In genomic region chr4:98517444-98518021, GRCh38 we compare ENCODE assay signal across 13 cellular contexts.
DNase-seq lines count a peak whose midpoint lies in the region; ATAC-seq, FAIRE-seq and TF ChIP-seq lines count a peak whose summit lies in the region.
"Had no signal": no experiment of that assay in that cellular context is flagged by ENCODE, and none has a peak within 500 bp of the region (broad histone marks: within the 10 kb centered on the region; RNA-seq: fewer than 3 reads in every experiment).

No MANE protein-coding gene starts in this region.

- H2BK5ac ChIP-seq in H1 (ENCODE audit: low read depth, low read length), result no peak overlapping the region

- in situ Hi-C loops in KBM-7 (cut with MboI; ENCODE audit: low pct_unique_long_range_greater_than_20kb, low sequenced_read_pairs), result no loop called here

- H3K4me2 ChIP-seq in H1 (ENCODE audit: insufficient read depth in 1 of 2, low read depth in 2 of 2, low read length in 2 of 2) (no peak overlapping the region), osteoblast (ENCODE audit: insufficient read depth, low read length) (peak overlapping the region; percentile 66)

- H2AFZ ChIP-seq in H1 (ENCODE audit: low read length), result no peak overlapping the region
- no peak overlapping the region for H2AFZ ChIP-seq in osteoblast (ENCODE audit: low read length)

- H3K79me1 ChIP-seq in H1 (ENCODE audit: low read depth, low read length), result no peaks in the 10 kb centered on the region; the same call in 1 of the 2 replicates

- POLR2A ChIA-PET in activated CD4-positive, alpha-beta T cell treated with anti-CD3 and anti-CD28 coated beads for 36 hours (lab: Charles Lee), result no interaction called here
- POLR2A ChIA-PET in H1 (lab: Charles Lee; ENCODE audit: partially characterized antibody), result no interaction called here

- H4K8ac ChIP-seq in H1 (ENCODE audit: extremely low read depth, insufficient read depth, low read length), result no peak overlapping the region

- no peak overlapping the region for H3K9ac ChIP-seq in H1 (replicated peaks in 1 of 4; ENCODE audit: extremely low read depth in 1 of 4, low read depth in 3 of 4, low read length in 3 of 4)

- H3K56ac ChIP-seq in H1 (replicated peaks; ENCODE audit: insufficient read length, low read depth, low read length), result no peak overlapping the region

- DNase-seq in activated CD4-positive, alpha-beta T cell treated with anti-CD3 and anti-CD28 coated beads for 36 hours, result peak; percentile 37
- DNase-seq in activated CD4-positive, alpha-beta T cell treated with anti-CD3 and anti-CD28 coated beads, Interleukin-2, amount 50 U/mL, for 1 hour, result no peak
- DNase-seq in OCI-M1 (lab: John Stamatoyannopoulos, UW) (peak; percentile 31), H1 (ENCODE audit: low read depth in 1 of 2, low spot score in 2 of 2) (no peak), osteoblast (ENCODE audit: insufficient read length, low spot score, missing footprints) (no peak), T1000 (lab: John Stamatoyannopoulos, UW) (no peak), KBM-7 (no peak)
- DNase-seq in activated CD4-positive, CD25-positive, alpha-beta regulatory T cell treated with anti-CD3 and anti-CD28 coated beads, Interleukin-2, amount 50 U/mL, for 72 hours, result no peak
- DNase-seq: effector memory CD8-positive, alpha-beta T cell; GF-D8; left ventricle myocardium superior; NCI-H1092 treated with DMSO at 0.1 percent for 48 hours had no signal

- no peak for TF ChIP-seq POLR2A in H1 (IDR thresholded peaks at IDR 0.05; ENCODE audit: control extremely low read depth in 1 of 2, low read depth in 2 of 2, low read length in 2 of 2)

- H3K27me3 Mint-ChIP-seq in activated CD4-positive, alpha-beta T cell treated with anti-CD3 and anti-CD28 coated beads for 36 hours, result no peaks in the 10 kb centered on the region
- H3K27me3 Mint-ChIP-seq: effector memory CD8-positive, alpha-beta T cell had no signal

- H3K27ac ChIP-seq in H1 (ENCODE audit: low read depth, low read length), result peak overlapping the region; percentile 45; the same call in 1 of the 2 replicates
- H3K27ac ChIP-seq in osteoblast (ENCODE audit: low read depth, low read length), result peak overlapping the region; percentile 96

- WGBS in H1 (ENCODE audit: extremely low coverage in 1 of 2, insufficient coverage in 1 of 2, insufficient read length in 1 of 2, insufficient replicate concordance in 2 of 2, low coverage in 1 of 2, low lambda C conversion rate in 2 of 2, missing lambda C conversion rate in 1 of 2), 2 experiments, result 87% methylated on average over 2 of the region's 2 CpGs; no CpG with 5 or more reads in 1 of the 2 experiments

- H3K23me2 ChIP-seq in H1 (ENCODE audit: low read depth, low read length), result no peaks in the 10 kb centered on the region

- H3K79me2 ChIP-seq in H1 (ENCODE audit: control insufficient read depth in 1 of 2, insufficient read depth in 2 of 2, low read length in 2 of 2), result peaks cover 0 to 5% of the 10 kb centered on the region in 2 experiments; a peak in 1 of 4 replicates
- H3K79me2 ChIP-seq in osteoblast (ENCODE audit: insufficient read depth, low read length), result peaks cover 73% of the 10 kb centered on the region

- H4K91ac ChIP-seq in H1 (replicated peaks; ENCODE audit: insufficient read length, low read length), result no peak overlapping the region

- no peak overlapping the region for H3K23ac ChIP-seq in H1 (ENCODE audit: insufficient read length)

- H3K9me3 ChIP-seq in H1 (ENCODE audit: insufficient read depth in 2 of 2, low read depth in 1 of 2, low read length in 1 of 2), result peaks cover 0 to 8% of the 10 kb centered on the region in 2 experiments; a peak in 1 of 4 replicates
- no peaks in the 10 kb centered on the region for H3K9me3 ChIP-seq in osteoblast (ENCODE audit: low read depth, low read length)

- H3K4ac ChIP-seq in H1 (replicated peaks; ENCODE audit: insufficient read length, low read depth, low read length), result no peak overlapping the region

- no peak for TF ChIP-seq RAD21 in H1 (IDR thresholded peaks at IDR 0.05 in 1 of 2, conservative IDR thresholded peaks at IDR 0.05 in 1 of 2; ENCODE audit: low read depth in 2 of 2, low read length in 2 of 2)

- H3K14ac ChIP-seq in H1 (ENCODE audit: insufficient read length), result no peak overlapping the region

- H3K27me3 ChIP-seq in H1 (replicated peaks in 1 of 4; ENCODE audit: control insufficient read depth in 3 of 4, extremely low read depth in 1 of 4, insufficient read depth in 3 of 4, low read length in 3 of 4) (no peaks in the 10 kb centered on the region), osteoblast (ENCODE audit: insufficient read depth, low read length) (no peaks in the 10 kb centered on the region)

- H3K4me1 ChIP-seq in H1 (replicated peaks in 1 of 4; ENCODE audit: control insufficient read depth in 3 of 4, insufficient read depth in 4 of 4, low read length in 3 of 4) (peaks cover 3 to 18% (median 8%) of the 10 kb centered on the region in 4 experiments; a peak in 4 of 7 replicates), osteoblast (ENCODE audit: insufficient read depth, low read length) (peaks cover 73% of the 10 kb centered on the region)

- no peaks in the 10 kb centered on the region; a peak in 1 of 8 replicates for H3K36me3 ChIP-seq in H1 (ENCODE audit: control insufficient read depth in 2 of 4, insufficient read depth in 4 of 4, low read length in 3 of 4)
- H3K36me3 ChIP-seq in osteoblast (ENCODE audit: insufficient read depth, low read length), result no peaks in the 10 kb centered on the region

- peaks cover 8% of the 10 kb centered on the region for H3K36me3 Mint-ChIP-seq in activated CD4-positive, alpha-beta T cell treated with anti-CD3 and anti-CD28 coated beads for 36 hours (ENCODE audit: low read depth)

- no peak overlapping the region for H2BK12ac ChIP-seq in H1 (ENCODE audit: low read depth, low read length)

- no peak overlapping the region for H2AK5ac ChIP-seq in H1 (ENCODE audit: low read depth, low read length)

- H3K4me3 ChIP-seq in H1 (ENCODE audit: extremely low read depth in 1 of 4, insufficient read depth in 2 of 4, low read depth in 3 of 4, low read length in 4 of 4) (no peak overlapping the region), osteoblast (ENCODE audit: insufficient read depth, low read length) (no peak overlapping the region)

- no peak for TF ChIP-seq EP300 in H1 (IDR thresholded peaks at IDR 0.05; ENCODE audit: borderline replicate concordance in 1 of 2, low read depth in 2 of 2, low read length in 2 of 2)

- H4K20me1 ChIP-seq in H1 (replicated peaks in 1 of 2; ENCODE audit: control insufficient read depth in 1 of 2, insufficient read depth in 2 of 2, low read length in 2 of 2) (no peaks in the 10 kb centered on the region), osteoblast (ENCODE audit: insufficient read depth, low read length) (no peaks in the 10 kb centered on the region)

- H2BK15ac ChIP-seq in H1 (ENCODE audit: low read length), result no peak overlapping the region

- no peak overlapping the region for H3K18ac ChIP-seq in H1 (ENCODE audit: extremely low read depth, low read length)

- CTCF ChIA-PET in activated CD4-positive, alpha-beta T cell treated with anti-CD3 and anti-CD28 coated beads for 36 hours (lab: Charles Lee), result no interaction called here
- CTCF ChIA-PET in H1 (lab: Charles Lee; ENCODE audit: partially characterized antibody), result interaction anchor here (0.6 to 2.0 kb wide), 5 partner anchors 11 to 69 kb away, joined by 3 to 5 read pairs (median 4); no protein-coding TSS in a partner anchor

- intact Hi-C loops in activated CD4-positive, alpha-beta T cell treated with anti-CD3 and anti-CD28 coated beads for 36 hours (cut with DNase I, micrococcal nuclease), result no loop called here

- H3K27ac Mint-ChIP-seq in activated CD4-positive, alpha-beta T cell treated with anti-CD3 and anti-CD28 coated beads for 36 hours, result peak overlapping the region; percentile 20
- H3K27ac Mint-ChIP-seq: effector memory CD8-positive, alpha-beta T cell had no signal

- H3K4me1 Mint-ChIP-seq in activated CD4-positive, alpha-beta T cell treated with anti-CD3 and anti-CD28 coated beads for 36 hours, result peaks cover 71% of the 10 kb centered on the region

- ATAC-seq in activated CD4-positive, alpha-beta T cell treated with anti-CD3 and anti-CD28 coated beads for 36 hours, result peak; percentile 62
- ATAC-seq: effector memory CD8-positive, alpha-beta T cell; left ventricle myocardium superior had no signal

- no peak overlapping the region for H2BK120ac ChIP-seq in H1 (replicated peaks; ENCODE audit: low read depth, low read length)

- H3K4me3 Mint-ChIP-seq in activated CD4-positive, alpha-beta T cell treated with anti-CD3 and anti-CD28 coated beads for 36 hours, result no peak overlapping the region
- H3K4me3 Mint-ChIP-seq: effector memory CD8-positive, alpha-beta T cell had no signal

- peaks cover 2% of the 10 kb centered on the region for H3K9me3 Mint-ChIP-seq in activated CD4-positive, alpha-beta T cell treated with anti-CD3 and anti-CD28 coated beads for 36 hours (ENCODE audit: low read depth)

- H2BK20ac ChIP-seq in H1 (ENCODE audit: low read length), result no peak overlapping the region

- no peak for FAIRE-seq in H1 (lab: Jason Lieb, UNC)
- FAIRE-seq: A204.1 had no signal

- no peak overlapping the region for H4K5ac ChIP-seq in H1 (ENCODE audit: insufficient read length, low read depth, low read length)

- TF ChIP-seq CTCF in H1 (IDR thresholded peaks at IDR 0.05; ENCODE audit: control extremely low read depth in 1 of 3, insufficient read depth in 1 of 3, low read depth in 1 of 3, low read length in 3 of 3) (no peak), osteoblast (IDR thresholded peaks at IDR 0.05; ENCODE audit: extremely low read depth, low read depth, low read length) (no peak)

TF ChIP-seq in H1, 55 proteins besides CTCF, POLR2A, EP300 and RAD21:
- TF ChIP-seq SP1 (IDR thresholded peaks at IDR 0.05; ENCODE audit: low read depth, low read length) (no peak), KDM5A (IDR thresholded peaks at IDR 0.05; ENCODE audit: low read length) (no peak), ZNF274 (IDR thresholded peaks at IDR 0.05; ENCODE audit: borderline replicate concordance, extremely low read depth, low read length) (no peak), CBX5 (IDR thresholded peaks at IDR 0.05; ENCODE audit: low read depth, low read length) (no peak), RNF2 (IDR thresholded peaks at IDR 0.05; ENCODE audit: borderline replicate concordance, low read depth, low read length, missing control alignments, poor library complexity, severe bottlenecking) (no peak), KDM1A (IDR thresholded peaks at IDR 0.05; ENCODE audit: borderline replicate concordance, low read length) (no peak), TAF7 (optimal IDR thresholded peaks at IDR 0.05; ENCODE audit: borderline replicate concordance, low read depth, low read length) (no peak), SUZ12 (IDR thresholded peaks at IDR 0.05; ENCODE audit: low read length) (no peak), SIN3A (conservative IDR thresholded peaks at IDR 0.05 in 1 of 2, IDR thresholded peaks at IDR 0.05 in 1 of 2; ENCODE audit: low read depth in 1 of 2, low read length in 2 of 2) (no peak), NRF1 (IDR thresholded peaks at IDR 0.05; ENCODE audit: low read depth, low read length) (no peak), RXRA (IDR thresholded peaks at IDR 0.05; ENCODE audit: insufficient read depth, low read depth, low read length) (no peak)

Comparison
In these comparisons a context has a peak if more than half of its experiments do, and no peak if none do; other contexts are left out.
1. DNase-seq: peak in activated CD4-positive, alpha-beta T cell treated with anti-CD3 and anti-CD28 coated beads for 36 hours (single experiment) and OCI-M1 (single experiment); none in activated CD4-positive, alpha-beta T cell treated with anti-CD3 and anti-CD28 coated beads, Interleukin-2, amount 50 U/mL, for 1 hour (single experiment), H1 (0 of 2), osteoblast (single experiment), T1000 (single experiment), KBM-7 (single experiment) and activated CD4-positive, CD25-positive, alpha-beta regulatory T cell treated with anti-CD3 and anti-CD28 coated beads, Interleukin-2, amount 50 U/mL, for 72 hours (single experiment).